Comparison of ENCODE assay signal across 16 cellular contexts in genomic region chr1:35524106-35524505, GRCh38. TPM values are rescaled to one million over a fixed set of nuclear protein-coding genes. Genes with fewer than 3 reads are reported as not detected.
"Had no signal": no experiment of that assay in that cellular context is flagged by ENCODE, and none has a peak within 500 bp of the region (broad histone marks: within the 10 kb centered on the region; RNA-seq: fewer than 3 reads in every experiment).

No MANE protein-coding gene starts in this region.

- H3K9me3 ChIP-seq: suprapubic skin had no signal

- H3K27me3 Mint-ChIP-seq: activated naive CD8-positive, alpha-beta T cell had no signal

- H3K27ac ChIP-seq: brain microvascular endothelial cell, dorsolateral prefrontal cortex, heart right ventricle, suprapubic skin had no signal

- ATAC-seq: activated T-cell treated with anti-CD3 and anti-CD28 coated beads, Interleukin-2, amount 50 U/mL, for 4 hours; heart right ventricle; stimulated activated naive CD8-positive, alpha-beta T cell treated with anti-CD3 and anti-CD28 coated beads, Interleukin-15, Interleukin-2, amounts not matched to agents 100 U/mL and 50 U/mL, for 24 hours had no signal

- H3K27ac Mint-ChIP-seq: activated naive CD8-positive, alpha-beta T cell; T-helper 2 cell treated with Interferon-gamma antibody and Interleukin-4, amounts not matched to agents 5 μg/mL and 100 μg/mL, for 36 hours had no signal

- H3K27me3 ChIP-seq: brain microvascular endothelial cell, dorsolateral prefrontal cortex, heart right ventricle, suprapubic skin had no signal

- H3K4me3 Mint-ChIP-seq: activated naive CD8-positive, alpha-beta T cell; activated T-cell treated with anti-CD3 and anti-CD28 coated beads, Interleukin-2, amount 50 U/mL, for 4 hours; neural crest cell; T-helper 2 cell treated with Interferon-gamma antibody and Interleukin-4, amounts not matched to agents 5 μg/mL and 100 μg/mL, for 36 hours had no signal

- H3K4me3 ChIP-seq: dorsolateral prefrontal cortex, heart right ventricle, suprapubic skin had no signal

- H3K4me1 ChIP-seq: suprapubic skin had no signal

- DNase-seq: activated CD4-positive, alpha-beta T cell treated with anti-CD3 and anti-CD28 coated beads for 1 hour; activated CD4-positive, alpha-beta T cell treated with anti-CD3 and anti-CD28 coated beads, Interleukin-2, amount 50 U/mL, for 48 hours; activated effector memory CD4-positive, alpha-beta T cell treated with anti-CD3 and anti-CD28 coated beads, Interleukin-2, amount 50 U/mL, for 16 hours; activated T-cell treated with anti-CD3 and anti-CD28 coated beads, Interleukin-2, amount 50 U/mL, for 4 hours; brain microvascular endothelial cell; dorsolateral prefrontal cortex; heart right ventricle; kidney; stimulated activated CD4-positive, alpha-beta T cell treated with anti-CD3 and anti-CD28 coated beads, Interleukin-4, amount 100 ng/mL, for 1 hour; stimulated activated CD8-positive, alpha-beta memory T cell treated with anti-CD3 and anti-CD28 coated beads, Interleukin-4, amount 100 ng/mL, for 48 hours; stimulated activated naive CD8-positive, alpha-beta T cell treated with anti-CD3 and anti-CD28 coated beads, Interleukin-15, Interleukin-2, amounts not matched to agents 100 U/mL and 50 U/mL, for 24 hours had no signal

- H3K36me3 ChIP-seq: brain microvascular endothelial cell, suprapubic skin had no signal

RNA-seq across cellular contexts. Expression of gene TFAP2E, which starts 49.0 kb away (rescaled TPM):
- total RNA-seq: myocyte had no signal
